In the genomic region with DNA sequence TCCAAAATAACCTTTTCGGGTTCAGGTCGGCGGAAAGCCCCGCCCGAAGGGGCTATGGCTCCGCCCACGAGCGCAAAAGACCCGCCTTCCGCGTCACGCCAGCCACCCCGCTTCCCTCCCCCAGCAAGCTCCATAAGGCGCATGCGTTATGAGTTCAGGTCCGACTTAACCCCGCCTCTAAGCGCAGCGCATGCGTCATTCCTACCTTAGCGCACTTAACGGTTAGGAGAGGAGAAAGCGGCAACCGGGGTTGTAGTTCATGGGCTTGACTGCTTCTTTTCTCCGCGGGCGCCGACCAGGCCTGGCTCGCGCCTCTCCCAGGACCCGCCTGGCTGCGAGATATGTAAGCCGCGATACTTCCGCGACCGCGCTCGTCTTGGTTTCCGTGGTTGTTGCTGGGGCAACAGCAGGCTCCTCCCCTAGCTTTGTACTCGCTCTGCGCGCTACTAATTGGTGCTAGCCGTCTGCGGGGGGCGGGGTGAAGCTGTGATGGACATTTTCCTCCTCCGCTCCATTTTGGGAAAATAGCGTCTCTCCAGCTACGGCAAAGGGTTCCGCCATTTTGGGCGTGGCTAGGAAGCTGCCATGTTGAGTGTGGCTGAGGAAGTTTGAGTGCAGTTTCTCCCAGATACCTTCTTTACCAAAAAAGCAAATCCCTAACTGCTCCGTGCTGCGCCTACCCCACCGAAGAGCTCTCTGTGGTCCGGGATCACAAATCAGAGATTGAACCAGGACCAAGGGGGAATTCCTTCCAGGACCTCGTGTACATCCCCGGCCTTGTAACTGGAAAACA, we compare ENCODE assay signal across 8 cellular contexts. TPM values are rescaled to one million over a fixed set of nuclear protein-coding genes. Genes with fewer than 3 reads are reported as not detected.
DNase-seq lines count a peak whose midpoint lies in the region; TF ChIP-seq lines count a peak whose summit lies in the region.

A gene with protein sequence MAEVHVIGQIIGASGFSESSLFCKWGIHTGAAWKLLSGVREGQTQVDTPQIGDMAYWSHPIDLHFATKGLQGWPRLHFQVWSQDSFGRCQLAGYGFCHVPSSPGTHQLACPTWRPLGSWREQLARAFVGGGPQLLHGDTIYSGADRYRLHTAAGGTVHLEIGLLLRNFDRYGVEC (minus strand): TSS at position 397 of the 793 bp plus-strand sequence. CDS start 630 bp downstream, outside the sequence.

- H3K27me3 ChIP-seq in HAP-1 (ENCODE audit: low read depth): no peaks in the 10 kb centered on the region
- H3K27me3 ChIP-seq in MM.1S (replicated peaks; ENCODE audit: insufficient read depth, low read length): no peaks in the 10 kb centered on the region
- no peaks in the 10 kb centered on the region for H3K27me3 ChIP-seq in neural cell (ENCODE audit: insufficient read depth, low read depth, low read length)
- H3K27me3 ChIP-seq in stomach: no peaks in the 10 kb centered on the region

- H3K4me3 ChIP-seq in HAP-1 (peak within 1 kb of the TSS; percentile 80), MM.1S (ENCODE audit: low read length) (peak within 1 kb of the TSS; percentile 91), fibroblast of villous mesenchyme (ENCODE audit: low read depth, low read length) (peak within 1 kb of the TSS; percentile 81), neural cell (ENCODE audit: low read length) (peak within 1 kb of the TSS; percentile 68), stomach (peak within 1 kb of the TSS; percentile 51 to 76 (median 66))

- H3K4me1 ChIP-seq in ES-I3 (ENCODE audit: insufficient read depth, low read length) (peaks cover 5% of the 10 kb centered on the region; the same call in 1 of the 2 replicates), HAP-1 (peaks cover 5% of the 10 kb centered on the region), MM.1S (ENCODE audit: low read length) (no peaks in the 10 kb centered on the region), stomach (peaks cover 27 to 55% (median 37%) of the 10 kb centered on the region in 4 donors)

- H3K9me2 ChIP-seq in MM.1S (replicated peaks; ENCODE audit: insufficient read depth, low read length) (no peaks in the 10 kb centered on the region), neural cell (ENCODE audit: insufficient read depth, low read length) (no peaks in the 10 kb centered on the region)

- H3K36me3 ChIP-seq in ES-I3 (ENCODE audit: insufficient read depth, low read length) (no peaks in the 10 kb centered on the region), HAP-1 (replicated peaks) (no peaks in the 10 kb centered on the region), MM.1S (replicated peaks; ENCODE audit: insufficient read depth, low read length) (no peaks in the 10 kb centered on the region), neural cell (ENCODE audit: insufficient read depth, low read length) (no peaks in the 10 kb centered on the region), stomach (no peaks in the 10 kb centered on the region)

- no peak for TF ChIP-seq POLR2A in stomach (IDR thresholded peaks at IDR 0.05)

- no peak for TF ChIP-seq RAD21 in neural cell (conservative IDR thresholded peaks at IDR 0.05)

- H3K4me2 ChIP-seq in MM.1S (ENCODE audit: low read depth, low read length): peak within 1 kb of the TSS; percentile 74
- H3K4me2 ChIP-seq in neural cell (ENCODE audit: low read length): peak within 1 kb of the TSS; percentile 71

- TF ChIP-seq EP300 in neural cell (conservative IDR thresholded peaks at IDR 0.05; ENCODE audit: poor library complexity, severe bottlenecking) (peak; percentile 61), stomach (IDR thresholded peaks at IDR 0.05) (no peak)

- H3K79me2 ChIP-seq in MM.1S (ENCODE audit: low read length) (peaks cover 16% of the 10 kb centered on the region; the same call in 1 of the 2 replicates), neural cell (replicated peaks; ENCODE audit: insufficient read depth, low read length) (peaks cover 22% of the 10 kb centered on the region)

- H3K9me3 ChIP-seq in ES-I3 (ENCODE audit: control insufficient read depth, insufficient read depth, low read length) (no peaks in the 10 kb centered on the region), HAP-1 (no peaks in the 10 kb centered on the region), MM.1S (replicated peaks; ENCODE audit: insufficient read depth, low read length) (no peaks in the 10 kb centered on the region), neural cell (ENCODE audit: low read length) (no peaks in the 10 kb centered on the region), stomach (no peaks in the 10 kb centered on the region)

- peak within 1 kb of the TSS; percentile 97 for H3K9ac ChIP-seq in ES-I3 (ENCODE audit: low read depth, low read length)
- peak within 1 kb of the TSS; percentile 97 for H3K9ac ChIP-seq in MM.1S (ENCODE audit: low read length)
- peak within 1 kb of the TSS; percentile 91 for H3K9ac ChIP-seq in neural cell (ENCODE audit: low read length)

- peak within 1 kb of the TSS; percentile 97 for H3K27ac ChIP-seq in MM.1S (ENCODE audit: low read length)
- H3K27ac ChIP-seq in neural cell (ENCODE audit: low read length): peak within 1 kb of the TSS; percentile 97
- peak within 1 kb of the TSS; percentile 92 to 99 (median 95) for H3K27ac ChIP-seq in stomach

- H4K20me1 ChIP-seq in MM.1S (ENCODE audit: insufficient read depth, low read length) (no peaks in the 10 kb centered on the region), neural cell (ENCODE audit: insufficient read depth) (no peaks in the 10 kb centered on the region)

- H3F3A ChIP-seq in MM.1S (ENCODE audit: insufficient read depth, low read length): peaks cover 3% of the 10 kb centered on the region; the same call in 1 of the 2 replicates
- peaks cover 8% of the 10 kb centered on the region for H3F3A ChIP-seq in neural cell (ENCODE audit: insufficient read depth, low read length, poor library complexity, severe bottlenecking)

- peak; percentile 96 to 99 for DNase-seq in HAP-1 (ENCODE audit: low spot score in 2 of 2)
- peak; percentile 98 for DNase-seq in MM.1S
- DNase-seq in SIG-M5 (lab: John Stamatoyannopoulos, UW): peak; percentile 71
- DNase-seq in activated gamma-delta T cell treated with Interleukin-2 at 50 U/mL for 16 hours: peak; percentile 98
- peak; percentile 98 for DNase-seq in fibroblast of villous mesenchyme (ENCODE audit: low read depth)
- peak; percentile 98 for DNase-seq in stomach

- TF ChIP-seq CTCF in MM.1S (IDR thresholded peaks at IDR 0.05; ENCODE audit: low read length) (no peak), fibroblast of villous mesenchyme (IDR thresholded peaks at IDR 0.05; ENCODE audit: insufficient read depth, low read depth, low read length) (no peak), neural cell (IDR thresholded peaks at IDR 0.05; ENCODE audit: poor library complexity, severe bottlenecking) (no peak), stomach (IDR thresholded peaks at IDR 0.05) (no peak)

- H2AFZ ChIP-seq in MM.1S (ENCODE audit: low read length) (peak within 1 kb of the TSS; percentile 51), neural cell (ENCODE audit: low read depth, low read length) (peak within 1 kb of the TSS; percentile 62)

- intact Hi-C loops in stomach (cut with DNase I; ENCODE audit: low total_unique reads): no loop called here

- in situ Hi-C loops in HAP-1 (cut with MboI; ENCODE audit: low sequenced_read_pairs): no loop called here

- 0 to 1% (median 0%) methylated on average over 52 to 57 of the region's 57 CpGs for WGBS in stomach, 5 donors

TF ChIP-seq in neural cell, 6 proteins besides CTCF, POLR2A, EP300 and RAD21:
- peak; percentile 93 for TF ChIP-seq TAF1 (IDR thresholded peaks at IDR 0.05; ENCODE audit: low read depth)
- TF ChIP-seq POLR2AphosphoS5 (IDR thresholded peaks at IDR 0.05): peak; percentile 92
- no peak for TF ChIP-seq SMC3 (conservative IDR thresholded peaks at IDR 0.05; ENCODE audit: poor library complexity)
- TF ChIP-seq REST (IDR thresholded peaks at IDR 0.05; ENCODE audit: borderline replicate concordance): peak; percentile 86
- no peak for TF ChIP-seq EZH2 (IDR thresholded peaks at IDR 0.05; ENCODE audit: borderline replicate concordance, insufficient read depth, low read length, poor library complexity, severe bottlenecking)
- peak; percentile 84 for TF ChIP-seq MXI1 (conservative IDR thresholded peaks at IDR 0.05; ENCODE audit: poor library complexity, severe bottlenecking)

RNA-seq across cellular contexts. Expression of the gene that starts here (rescaled TPM):
- total RNA-seq in fibroblast of villous mesenchyme: 3.5 and 4.5 TPM in 2 replicates
- polyA plus RNA-seq in neural cell: 13.2 and 15.9 TPM in 2 replicates
- polyA minus RNA-seq in neural cell: 7.1 and 7.8 TPM in 2 replicates
- total RNA-seq in stomach: 10 to 100 TPM in 1 of 5 donors, 1 to 10 TPM in 2, under 1 TPM in 1, not detected in 1; 0.58 to 20.3 (median 5.3) TPM
- 10 to 100 TPM in 2 of 3 donors, 1 to 10 TPM in 1; 9.2 to 17.4 (median 10.7) TPM for polyA plus RNA-seq in stomach

Comparison
In these comparisons a context has a peak if more than half of its experiments do, and no peak if none do; other contexts are left out.
1. Peak in every context shown above with its lines: DNase-seq, H3K4me3 ChIP-seq and H3K27ac ChIP-seq.